8 cellular contexts compared by ENCODE assay signal in the genomic region with DNA sequence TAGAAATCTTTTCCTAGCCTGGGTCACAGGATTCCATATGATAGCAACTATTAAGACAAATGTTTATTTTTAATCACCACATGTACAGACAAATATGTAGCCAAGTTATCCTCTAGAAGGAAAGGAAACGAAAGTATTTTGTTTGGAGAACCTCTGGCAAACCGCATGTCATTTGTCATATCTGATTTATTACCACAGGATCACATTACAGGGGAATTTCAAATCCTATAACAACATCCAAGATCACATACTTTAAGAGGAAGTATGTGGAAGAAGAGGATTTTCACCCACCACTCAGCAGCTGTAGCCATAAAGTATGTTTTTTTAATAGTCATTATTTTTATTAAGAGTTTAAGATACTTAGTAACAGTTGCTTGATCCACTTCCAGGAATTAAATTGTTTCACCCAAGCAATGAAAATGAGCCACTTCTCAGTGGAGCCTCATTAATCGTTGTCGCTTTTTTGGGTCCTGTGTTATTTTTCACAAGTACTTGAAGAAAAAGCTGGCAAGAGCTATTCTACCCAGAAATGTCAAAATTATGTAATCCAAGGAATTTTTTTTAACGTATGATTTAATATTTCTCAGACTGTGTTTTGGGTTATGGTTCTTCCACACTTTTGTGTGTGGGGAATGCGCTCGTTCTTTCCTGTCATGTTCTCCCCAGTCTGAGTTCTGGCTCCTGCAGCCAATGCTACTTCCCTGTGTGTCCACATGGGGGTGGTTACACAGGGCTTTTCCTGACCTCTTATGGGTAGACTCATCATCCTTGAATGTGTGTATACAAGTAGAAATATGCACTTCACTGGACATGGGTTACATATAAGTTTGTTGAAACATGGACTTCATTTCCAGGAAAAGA. TPM values are rescaled to one million over a fixed set of nuclear protein-coding genes. Genes with fewer than 3 reads are reported as not detected.
DNase-seq lines count a peak whose midpoint lies in the region; ATAC-seq and TF ChIP-seq lines count a peak whose summit lies in the region.

No MANE protein-coding gene starts in this region.

- no peak overlapping the region for H3K4me3 ChIP-seq in PC-9
- H3K4me3 ChIP-seq in fibroblast of mammary gland (ENCODE audit: control insufficient read depth, low read depth, low read length): no peak overlapping the region

- no peak overlapping the region for H3K27ac ChIP-seq in PC-9

- ATAC-seq in sciatic nerve (no peak), GM18505 (IDR thresholded peaks at IDR 0.05; ENCODE audit: unreplicated experiment) (no peak), HG03097 (IDR thresholded peaks at IDR 0.05; ENCODE audit: low FRiP score, unreplicated experiment) (no peak)

- POLR2A ChIA-PET in PC-9 (lab: Charles Lee; ENCODE audit: unreplicated experiment): interaction anchor here (0.6 kb wide), 1 partner anchor 40 kb away, joined by 5 read pairs; no protein-coding TSS in a partner anchor

- peaks cover 29% of the 10 kb centered on the region for H3K4me1 ChIP-seq in PC-9 (replicated peaks; ENCODE audit: insufficient read depth)

- H3K36me3 Mint-ChIP-seq in progenitor cell of endocrine pancreas (ENCODE audit: insufficient read depth): no peaks in the 10 kb centered on the region

- H4K20me1 ChIP-seq in PC-9 (ENCODE audit: insufficient read depth): no peaks in the 10 kb centered on the region

- DNase-seq in G401 (ENCODE audit: low spot score) (peak; percentile 53), PC-9 (peak in 1 of 2 experiments; percentile 74), fibroblast of mammary gland (ENCODE audit: low read depth) (peak; percentile 88), progenitor cell of endocrine pancreas (ENCODE audit: low spot score, unreplicated experiment) (no peak), sciatic nerve (ENCODE audit: low spot score) (no peak)
- no peak for DNase-seq in effector CD4-positive, alpha-beta T cell

- H3K4me1 Mint-ChIP-seq in progenitor cell of endocrine pancreas (ENCODE audit: low read depth): peaks cover 3% of the 10 kb centered on the region

- no peak for TF ChIP-seq POLR2A in GM18505 (IDR thresholded peaks at IDR 0.05; ENCODE audit: borderline replicate concordance, extremely low read depth, insufficient read depth, insufficient read length)

- no peaks in the 10 kb centered on the region for H3K9me2 ChIP-seq in PC-9 (ENCODE audit: insufficient read depth)

- H3F3A ChIP-seq in PC-9 (ENCODE audit: insufficient read depth, low read depth): peaks cover 19% of the 10 kb centered on the region; the same call in 1 of the 2 replicates

- TF ChIP-seq CTCF in PC-9 (conservative IDR thresholded peaks at IDR 0.05): peak; percentile 44; the same call in 1 of the 2 replicates
- TF ChIP-seq CTCF in fibroblast of mammary gland (conservative IDR thresholded peaks at IDR 0.05; ENCODE audit: control insufficient read depth, insufficient read depth, low read depth, low read length): peak; percentile 77
- TF ChIP-seq CTCF in progenitor cell of endocrine pancreas (IDR thresholded peaks at IDR 0.05; ENCODE audit: unreplicated experiment): peak; percentile 52

- no peak overlapping the region for H3K27ac Mint-ChIP-seq in progenitor cell of endocrine pancreas

- CTCF ChIA-PET in PC-9 (lab: Charles Lee): no interaction called here

- H3K36me3 ChIP-seq in PC-9 (ENCODE audit: low read depth): no peaks in the 10 kb centered on the region

- no peak overlapping the region for H3K4me3 Mint-ChIP-seq in progenitor cell of endocrine pancreas (ENCODE audit: low read depth)

- no peaks in the 10 kb centered on the region for H3K27me3 ChIP-seq in PC-9 (ENCODE audit: insufficient read depth, low read depth)

- H3K9me3 ChIP-seq in PC-9 (ENCODE audit: insufficient read depth, low read depth): no peaks in the 10 kb centered on the region

- no peak overlapping the region for H2AFZ ChIP-seq in PC-9

- H3K4me2 ChIP-seq in PC-9: no peak overlapping the region

- in situ Hi-C loops in G401 (cut with HindIII; ENCODE audit: low sequenced_read_pairs): no loop called here

- no peaks in the 10 kb centered on the region for H3K9me3 Mint-ChIP-seq in progenitor cell of endocrine pancreas (ENCODE audit: low read depth)

- intact Hi-C loops in PC-9 (cut with micrococcal nuclease; ENCODE audit: unreplicated experiment): loop anchor here (10.0 kb wide), 1 partner anchor 345 kb away; no protein-coding TSS in a partner anchor
- intact Hi-C loops in sciatic nerve (cut with DNase I): no loop called here

- peaks cover 62% of the 10 kb centered on the region for H3K27me3 Mint-ChIP-seq in progenitor cell of endocrine pancreas

- no peaks in the 10 kb centered on the region; the same call in 1 of the 2 replicates for H3K79me2 ChIP-seq in PC-9 (ENCODE audit: low read depth)

- no TSS peak for BruUV-seq in PC-9 (replicated peaks; lab: Mats Ljungman, UMichigan)

RNA-seq across cellular contexts. Expression of a gene that starts 6.9 kb away (rescaled TPM):
- total RNA-seq in G401 (2014; rRNA removed; shearing (Covaris generic)): 7.3 and 14.2 TPM in 2 replicates
- total RNA-seq in PC-9 (2021) (12.9 and 22.6 TPM in 2 replicates), progenitor cell of endocrine pancreas (1.1 and 1.8 TPM in 2 replicates), sciatic nerve (9.5 TPM)

Comparison
In these comparisons a context has a peak if more than half of its experiments do, and no peak if none do; other contexts are left out.
1. DNase-seq: peak in G401 (single experiment) and fibroblast of mammary gland (single experiment); none in progenitor cell of endocrine pancreas (single experiment), sciatic nerve (single experiment) and effector CD4-positive, alpha-beta T cell (single experiment).
2. Peak in every context shown above with its lines, with median percentiles within 50 percentile points of each other: CTCF ChIP-seq.